Comparison of ENCODE assay signal across 32 cellular contexts in the genomic region with DNA sequence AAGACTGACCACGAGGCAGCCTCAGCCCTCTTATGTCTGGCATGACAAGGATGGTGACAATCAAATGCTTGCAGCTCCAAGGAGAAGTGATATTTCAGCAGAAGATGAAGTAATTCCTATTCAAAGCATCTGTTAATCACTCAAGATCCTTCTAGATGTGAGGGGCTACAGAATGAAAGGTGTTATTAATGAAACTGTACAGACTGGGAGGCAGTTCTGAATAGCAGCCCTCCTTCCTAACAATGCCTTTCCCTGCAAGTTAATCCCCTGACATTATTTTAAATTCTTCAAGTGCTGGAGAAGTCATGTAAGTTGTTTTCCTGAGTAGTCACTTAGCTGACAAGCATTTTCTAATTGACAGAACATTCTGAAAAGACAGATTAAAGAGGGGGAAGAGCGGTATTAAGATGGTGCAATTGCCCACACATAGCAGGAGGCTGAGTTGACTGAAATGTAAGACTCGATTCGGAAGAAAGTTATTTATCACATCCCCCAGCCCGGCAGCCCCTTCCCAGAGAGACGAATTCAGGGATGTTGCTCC.
"Had no signal": no experiment of that assay in that cellular context is flagged by ENCODE, and none has a peak within 500 bp of the region (broad histone marks: within the 10 kb centered on the region; RNA-seq: fewer than 3 reads in every experiment).

No MANE protein-coding gene starts in this region.

- H3K9ac ChIP-seq: SK-N-SH had no signal

- H3K9me3 Mint-ChIP-seq: activated CD8-positive, alpha-beta T cell treated with anti-CD3 and anti-CD28 coated beads for 36 hours; activated naive CD4-positive, alpha-beta T cell treated with anti-CD3 and anti-CD28 coated beads, Interleukin-2, amount 10 ng/mL, durations not matched to agents 7 days and 5 days; activated naive CD8-positive, alpha-beta T cell treated with anti-CD3 and anti-CD28 coated beads, Interleukin-2, amount 50 U/mL, for 24 hours; activated T-cell treated with anti-CD3 and anti-CD28 coated beads, Interleukin-2, amount 50 U/mL, for 4 hours; activated T-helper 1 cell treated with anti-CD3 and anti-CD28 coated beads, Interleukin-12 subunit alpha, Interleukin-12 subunit beta, Interleukin-2, Interleukin-4 antibody, amounts not matched to agents 30 ng/mL and 10 ng/mL and 1 ng/mL, durations not matched to agents 14 hours and 24 hours and 36 hours; T-helper 1 cell treated with Interleukin-12 subunit alpha and Interleukin-12 subunit beta and Interleukin-4 antibody, amounts not matched to agents 30 μg/mL and 1 μg/mL, for 36 hours; T-helper 2 cell treated with Interferon-gamma antibody and Interleukin-4, amounts not matched to agents 5 μg/mL and 100 μg/mL, for 36 hours had no signal

- ATAC-seq: activated CD8-positive, alpha-beta T cell treated with anti-CD3 and anti-CD28 coated beads for 36 hours; activated naive CD8-positive, alpha-beta T cell treated with anti-CD3 and anti-CD28 coated beads, Interleukin-2, amount 50 U/mL, for 24 hours; activated T-cell treated with anti-CD3 and anti-CD28 coated beads, Interleukin-2, amount 50 U/mL, for 4 hours; K562; PC-3 had no signal

- H3K27ac Mint-ChIP-seq: activated CD8-positive, alpha-beta T cell treated with anti-CD3 and anti-CD28 coated beads for 36 hours; activated naive CD4-positive, alpha-beta T cell treated with anti-CD3 and anti-CD28 coated beads, Interleukin-2, amount 10 ng/mL, durations not matched to agents 7 days and 5 days; activated naive CD8-positive, alpha-beta T cell; activated naive CD8-positive, alpha-beta T cell treated with anti-CD3 and anti-CD28 coated beads, Interleukin-2, amount 50 U/mL, for 24 hours; activated T-helper 1 cell treated with anti-CD3 and anti-CD28 coated beads, Interleukin-12 subunit alpha, Interleukin-12 subunit beta, Interleukin-2, Interleukin-4 antibody, amounts not matched to agents 30 ng/mL and 10 ng/mL and 1 ng/mL, durations not matched to agents 14 hours and 24 hours and 36 hours; T-helper 1 cell treated with Interleukin-12 subunit alpha and Interleukin-12 subunit beta and Interleukin-4 antibody, amounts not matched to agents 30 μg/mL and 1 μg/mL, for 36 hours; T-helper 2 cell treated with Interferon-gamma antibody and Interleukin-4, amounts not matched to agents 5 μg/mL and 100 μg/mL, for 36 hours had no signal

- H3K4me2 ChIP-seq: SK-N-SH had no signal

- H3K4me1 ChIP-seq: Peyer's patch, SJSA1 had no signal

- H3K27me3 ChIP-seq: brain microvascular endothelial cell, Peyer's patch, SJSA1 had no signal

- H3K4me3 Mint-ChIP-seq: activated CD8-positive, alpha-beta T cell treated with anti-CD3 and anti-CD28 coated beads for 36 hours; activated naive CD4-positive, alpha-beta T cell treated with anti-CD3 and anti-CD28 coated beads, Interleukin-2, amount 10 ng/mL, durations not matched to agents 7 days and 5 days; activated naive CD8-positive, alpha-beta T cell; activated naive CD8-positive, alpha-beta T cell treated with anti-CD3 and anti-CD28 coated beads, Interleukin-2, amount 50 U/mL, for 24 hours; activated T-cell treated with anti-CD3 and anti-CD28 coated beads, Interleukin-2, amount 50 U/mL, for 4 hours; activated T-helper 1 cell treated with anti-CD3 and anti-CD28 coated beads, Interleukin-12 subunit alpha, Interleukin-12 subunit beta, Interleukin-2, Interleukin-4 antibody, amounts not matched to agents 30 ng/mL and 10 ng/mL and 1 ng/mL, durations not matched to agents 14 hours and 24 hours and 36 hours; T-helper 1 cell treated with Interleukin-12 subunit alpha and Interleukin-12 subunit beta and Interleukin-4 antibody, amounts not matched to agents 30 μg/mL and 1 μg/mL, for 36 hours; T-helper 2 cell treated with Interferon-gamma antibody and Interleukin-4, amounts not matched to agents 5 μg/mL and 100 μg/mL, for 36 hours had no signal

- H3K4me1 Mint-ChIP-seq: activated naive CD4-positive, alpha-beta T cell treated with anti-CD3 and anti-CD28 coated beads, Interleukin-2, amount 10 ng/mL, durations not matched to agents 7 days and 5 days; activated naive CD8-positive, alpha-beta T cell treated with anti-CD3 and anti-CD28 coated beads, Interleukin-2, amount 50 U/mL, for 24 hours had no signal

- H3K36me3 ChIP-seq: brain microvascular endothelial cell, Peyer's patch, SJSA1 had no signal

- H3K9me3 ChIP-seq: Peyer's patch, SJSA1, SK-N-SH had no signal

- H3K4me3 ChIP-seq: K562, Peyer's patch, SJSA1 had no signal

- DNase-seq: activated CD4-positive, alpha-beta T cell treated with anti-CD3 and anti-CD28 coated beads for 1 hour; activated CD4-positive, alpha-beta T cell treated with anti-CD3 and anti-CD28 coated beads for 48 hours; activated CD4-positive, alpha-beta T cell treated with anti-CD3 and anti-CD28 coated beads, Interleukin-2, amount 50 U/mL, for 4 hours; activated CD8-positive, alpha-beta T cell treated with anti-CD3 and anti-CD28 coated beads for 36 hours; activated effector memory CD4-positive, alpha-beta T cell treated with Interleukin-2 at 50 U/mL for 16 hours; activated naive CD4-positive, alpha-beta T cell treated with anti-CD3 and anti-CD28 coated beads, Interleukin-2, amount 10 ng/mL, durations not matched to agents 7 days and 5 days; activated naive CD8-positive, alpha-beta T cell treated with anti-CD3 and anti-CD28 coated beads, Interleukin-2, amount 50 U/mL, for 24 hours; activated T-cell treated with anti-CD3 and anti-CD28 coated beads for 4 hours; activated T-cell treated with anti-CD3 and anti-CD28 coated beads, Interleukin-2, amount 50 U/mL, for 4 hours; anterior cingulate cortex; brain microvascular endothelial cell; NCI-H1092 treated with DMSO at 0.1 percent for 48 hours; NCI-H1417; NCI-H146; NCI-H187; NCI-H2029 treated with DMSO at 0.1 percent for 48 hours; NCI-H2107; NCI-H510A; NCI-H526; NCI-H748 treated with DMSO at 0.1 percent for 48 hours; NK-92 treated with Interleukin-12 subunit alpha and Interleukin-12 subunit beta, amount 100 ng/mL, for 24 hours; PC-3; Peyer's patch; RPMI8226; SHP77 treated with DMSO at 0.1 percent for 48 hours; SK-N-SH had no signal

- H3K27ac ChIP-seq: brain microvascular endothelial cell, Peyer's patch, SJSA1 had no signal

- H3K36me3 Mint-ChIP-seq: activated naive CD4-positive, alpha-beta T cell treated with anti-CD3 and anti-CD28 coated beads, Interleukin-2, amount 10 ng/mL, durations not matched to agents 7 days and 5 days; activated naive CD8-positive, alpha-beta T cell had no signal
